ENCODE assay signal across 1 cellular context in genomic region chr22:26893711-26894110, GRCh38.
TF ChIP-seq lines count a peak whose summit lies in the region.

No MANE protein-coding gene starts in this region.

TF ChIP-seq in GM23338, 12 proteins besides CTCF, POLR2A, EP300 and RAD21 (continued from another document):
- TF ChIP-seq ZNF462 (CRISPR knock-in tag; IDR thresholded peaks at IDR 0.05) = no peak
- TF ChIP-seq ZNF331 (CRISPR knock-in tag; IDR thresholded peaks at IDR 0.05; ENCODE audit: low read depth) = no peak
- no peak for TF ChIP-seq EZH2phosphoT487 (IDR thresholded peaks at IDR 0.05; ENCODE audit: unreplicated experiment)
- no peak for TF ChIP-seq ETS1 (IDR thresholded peaks at IDR 0.05)
- no peak for TF ChIP-seq JUNB (IDR thresholded peaks at IDR 0.05; ENCODE audit: unreplicated experiment)
- no peak for TF ChIP-seq REST (IDR thresholded peaks at IDR 0.05; ENCODE audit: unreplicated experiment)
- no peak for TF ChIP-seq ZNF114 (CRISPR knock-in tag; IDR thresholded peaks at IDR 0.05)
